ENCODE assay signal across 1 cellular context in genomic region chr13:101988140-101988539, GRCh38.
TF ChIP-seq lines count a peak whose summit lies in the region.

No MANE protein-coding gene starts in this region.

TF ChIP-seq in SK-N-SH treated with all-trans-retinoic acid at 6 μM for 48 hours, 23 proteins besides CTCF, POLR2A, EP300 and RAD21 (continued from another document):
- no peak for TF ChIP-seq PATZ1 (CRISPR knock-in tag; IDR thresholded peaks at IDR 0.05; ENCODE audit: borderline replicate concordance)
